In genomic region chr9:122132539-122132938, GRCh38 we compare ENCODE assay signal across 22 cellular contexts. TPM values are rescaled to one million over a fixed set of nuclear protein-coding genes. Genes with fewer than 3 reads are reported as not detected.
A peak's percentile ranks its signal among the peaks of the same experiment; 100 is the strongest.
DNase-seq lines count a peak whose midpoint lies in the region; ATAC-seq, FAIRE-seq and TF ChIP-seq lines count a peak whose summit lies in the region.
"Had no signal": no experiment of that assay in that cellular context is flagged by ENCODE, and none has a peak within 500 bp of the region (broad histone marks: within the 10 kb centered on the region; RNA-seq: fewer than 3 reads in every experiment).

No MANE protein-coding gene starts in this region.

- no peak overlapping the region for H3K27ac ChIP-seq in H1 (ENCODE audit: low read depth, low read length)
- H3K27ac ChIP-seq in trophoblast cell (ENCODE audit: low read depth, low read length), result no peak overlapping the region
- no peak overlapping the region for H3K27ac ChIP-seq in upper lobe of right lung
- no peak overlapping the region for H3K27ac ChIP-seq in neuronal stem cell (replicated peaks; ENCODE audit: low read length)
- H3K27ac ChIP-seq: GM23248 had no signal

- H3K9me3 ChIP-seq in H1 (ENCODE audit: insufficient read depth in 2 of 2, low read depth in 1 of 2, low read length in 1 of 2) (no peaks in the 10 kb centered on the region), trophoblast cell (ENCODE audit: insufficient read depth, low read depth, low read length) (peaks cover 1% of the 10 kb centered on the region), upper lobe of right lung (no peaks in the 10 kb centered on the region), neuronal stem cell (replicated peaks in 1 of 2; ENCODE audit: control insufficient read depth in 2 of 2, insufficient read depth in 1 of 2, low read depth in 1 of 2, low read length in 2 of 2) (no peaks in the 10 kb centered on the region)
- H3K9me3 ChIP-seq: Caco-2, HAP-1 had no signal

- 0 out of 2 replicates have a peak, but pooled peaks cover 2% of the 10 kb centered on the region for H3K23me2 ChIP-seq in H1 (ENCODE audit: low read depth, low read length)

- no peak for FAIRE-seq in H1 (lab: Jason Lieb, UNC)
- FAIRE-seq: G401.6, GM12892, GM19239, H54 had no signal

- H3K79me2 ChIP-seq in H1 (ENCODE audit: control insufficient read depth in 1 of 2, insufficient read depth in 2 of 2, low read length in 2 of 2) (no peaks in the 10 kb centered on the region), trophoblast cell (ENCODE audit: control insufficient read depth, insufficient read depth, low read length, poor library complexity) (no peaks in the 10 kb centered on the region)

- POLR2A ChIA-PET in H1 (lab: Charles Lee; ENCODE audit: partially characterized antibody), result no interaction called here

- H3K4me1 ChIP-seq in H1 (replicated peaks in 1 of 4; ENCODE audit: control insufficient read depth in 3 of 4, insufficient read depth in 4 of 4, low read length in 3 of 4) (peaks cover 14 to 21% (median 17%) of the 10 kb centered on the region in 4 experiments), trophoblast cell (ENCODE audit: control insufficient read depth in 1 of 2, insufficient read depth in 2 of 2, low read length in 2 of 2) (peaks cover 21 to 38% of the 10 kb centered on the region in 2 experiments), upper lobe of right lung (no peaks in the 10 kb centered on the region), neuronal stem cell (ENCODE audit: control insufficient read depth in 2 of 2, insufficient read depth in 1 of 2, low read depth in 1 of 2, low read length in 2 of 2) (peaks cover 18 to 21% of the 10 kb centered on the region in 2 donors)

- H2AK5ac ChIP-seq in H1 (ENCODE audit: low read depth, low read length) (peak overlapping the region; percentile 33; the same call in 1 of the 2 replicates), trophoblast cell (ENCODE audit: low read length) (no peak overlapping the region), neuronal stem cell (ENCODE audit: low read depth, low read length) (no peak overlapping the region)

- TF ChIP-seq CTCF in H1 (IDR thresholded peaks at IDR 0.05; ENCODE audit: control extremely low read depth in 1 of 3, insufficient read depth in 1 of 3, low read depth in 1 of 3, low read length in 3 of 3), result no peak
- TF ChIP-seq CTCF in upper lobe of right lung (IDR thresholded peaks at IDR 0.05), result no peak
- no peak for TF ChIP-seq CTCF in GM13977 (IDR thresholded peaks at IDR 0.05; ENCODE audit: extremely low read depth, insufficient read depth, missing control alignments)

- no peak overlapping the region for H4K8ac ChIP-seq in H1 (ENCODE audit: extremely low read depth, insufficient read depth, low read length)
- no peak overlapping the region for H4K8ac ChIP-seq in trophoblast cell (ENCODE audit: low read depth, low read length)
- no peak overlapping the region for H4K8ac ChIP-seq in neuronal stem cell (ENCODE audit: low read depth, low read length)

- WGBS in H1 (ENCODE audit: extremely low coverage in 1 of 2, insufficient coverage in 1 of 2, insufficient read length in 1 of 2, insufficient replicate concordance in 2 of 2, low coverage in 1 of 2, low lambda C conversion rate in 2 of 2, missing lambda C conversion rate in 1 of 2), 2 experiments, result 92% methylated on average over 4 of the region's 4 CpGs; no CpG with 5 or more reads in 1 of the 2 experiments
- no CpG with 5 or more reads among the region's 4 CpGs for WGBS in trophoblast cell (ENCODE audit: extremely low coverage, insufficient coverage, insufficient read length)
- WGBS in neuronal stem cell (ENCODE audit: extremely low coverage in 2 of 2, insufficient read length in 2 of 2, insufficient replicate concordance in 1 of 2), 2 donors, result no CpG with 5 or more reads among the region's 4 CpGs

- CTCF ChIA-PET in H1 (lab: Charles Lee; ENCODE audit: partially characterized antibody), result interaction anchor here (0.6 to 9.9 kb wide), 11 partner anchors 9 to 320 kb away, joined by 3 to 152 read pairs (median 7); partner anchors contain the start of genes MORN5 and NDUFA8

- no peak for DNase-seq in H1 (ENCODE audit: low read depth in 1 of 2, low spot score in 2 of 2)
- DNase-seq in left lobe of liver (ENCODE audit: low spot score), result peak; percentile 21
- no peak for DNase-seq in trophoblast cell
- DNase-seq in upper lobe of right lung, result peak; percentile 45
- no peak for DNase-seq in GM13977 (ENCODE audit: low spot score)
- no peak for DNase-seq in neuronal stem cell (ENCODE audit: low spot score)
- DNase-seq: C1 segment of cervical spinal cord; Caco-2; CD4-positive, CD25-positive, alpha-beta regulatory T cell; CD8-positive, alpha-beta T cell; DMS153; DND-41; GM23248 had no signal

- intact Hi-C loops in upper lobe of right lung (cut with DNase I), result no loop called here

- H3K4me3 ChIP-seq in H1 (ENCODE audit: extremely low read depth in 1 of 4, insufficient read depth in 2 of 4, low read depth in 3 of 4, low read length in 4 of 4) (no peak overlapping the region), trophoblast cell (ENCODE audit: low read depth, low read length) (no peak overlapping the region), upper lobe of right lung (no peak overlapping the region), neuronal stem cell (ENCODE audit: low read length in 2 of 2) (no peak overlapping the region)
- H3K4me3 ChIP-seq: GM23248, HAP-1 had no signal

- no peak overlapping the region for H4K5ac ChIP-seq in H1 (ENCODE audit: insufficient read length, low read depth, low read length)

- H4K12ac ChIP-seq in trophoblast cell (ENCODE audit: low read depth, low read length), result no peak overlapping the region

- H2BK120ac ChIP-seq in H1 (replicated peaks; ENCODE audit: low read depth, low read length), result no peak overlapping the region
- H2BK120ac ChIP-seq in trophoblast cell (ENCODE audit: insufficient read depth, low read length, poor library complexity), result no peak overlapping the region
- H2BK120ac ChIP-seq in neuronal stem cell (ENCODE audit: low read depth, low read length), result no peak overlapping the region

- H3K23ac ChIP-seq in H1 (ENCODE audit: insufficient read length) (no peak overlapping the region), trophoblast cell (ENCODE audit: low read length) (no peak overlapping the region), neuronal stem cell (ENCODE audit: low read depth, low read length, poor library complexity) (no peak overlapping the region)

- H2BK12ac ChIP-seq in H1 (ENCODE audit: low read depth, low read length) (peak overlapping the region; percentile 64; the same call in 1 of the 2 replicates), trophoblast cell (ENCODE audit: low read length) (no peak overlapping the region), neuronal stem cell (ENCODE audit: low read length) (no peak overlapping the region)

- H3K56ac ChIP-seq in H1 (replicated peaks; ENCODE audit: insufficient read length, low read depth, low read length), result no peak overlapping the region

- peaks cover 0 to 1% of the 10 kb centered on the region in 2 experiments for H4K20me1 ChIP-seq in H1 (replicated peaks in 1 of 2; ENCODE audit: control insufficient read depth in 1 of 2, insufficient read depth in 2 of 2, low read length in 2 of 2)

- H3K4ac ChIP-seq in H1 (replicated peaks; ENCODE audit: insufficient read length, low read depth, low read length) (no peak overlapping the region), trophoblast cell (ENCODE audit: low read depth, low read length) (no peak overlapping the region), neuronal stem cell (ENCODE audit: low read length) (no peak overlapping the region)

- H4K91ac ChIP-seq in H1 (replicated peaks; ENCODE audit: insufficient read length, low read length) (no peak overlapping the region), trophoblast cell (ENCODE audit: low read depth, low read length) (peak overlapping the region; percentile 37), neuronal stem cell (ENCODE audit: low read depth, low read length, poor library complexity) (no peak overlapping the region)

- TF ChIP-seq POLR2A in H1 (IDR thresholded peaks at IDR 0.05; ENCODE audit: control extremely low read depth in 1 of 2, low read depth in 2 of 2, low read length in 2 of 2), result no peak

- no peak overlapping the region for H2AFZ ChIP-seq in H1 (ENCODE audit: low read length)
- H2AFZ ChIP-seq in trophoblast cell (ENCODE audit: insufficient read depth, low read length, poor library complexity), result no peak overlapping the region
- H2AFZ ChIP-seq in neuronal stem cell (ENCODE audit: low read length), result no peak overlapping the region
- H2AFZ ChIP-seq: GM23248 had no signal

- no peak for TF ChIP-seq EP300 in H1 (IDR thresholded peaks at IDR 0.05; ENCODE audit: borderline replicate concordance in 1 of 2, low read depth in 2 of 2, low read length in 2 of 2)

- H3K36me3 ChIP-seq in H1 (ENCODE audit: control insufficient read depth in 2 of 4, insufficient read depth in 4 of 4, low read length in 3 of 4) (no peaks in the 10 kb centered on the region), trophoblast cell (ENCODE audit: control insufficient read depth in 1 of 2, insufficient read depth in 2 of 2, low read length in 2 of 2) (no peaks in the 10 kb centered on the region), upper lobe of right lung (no peaks in the 10 kb centered on the region), neuronal stem cell (replicated peaks in 1 of 2; ENCODE audit: control insufficient read depth in 2 of 2, insufficient read depth in 2 of 2, low read length in 2 of 2) (no peaks in the 10 kb centered on the region)
- H3K36me3 ChIP-seq: HAP-1 had no signal

- H2BK15ac ChIP-seq in H1 (ENCODE audit: low read length), result 0 out of 2 replicates have a peak overlapping the region, but pooled peaks have one; percentile 18
- H2BK15ac ChIP-seq in neuronal stem cell (ENCODE audit: low read length), result no peak overlapping the region

- no peak overlapping the region for H3K9ac ChIP-seq in H1 (replicated peaks in 1 of 4; ENCODE audit: extremely low read depth in 1 of 4, low read depth in 3 of 4, low read length in 3 of 4)
- H3K9ac ChIP-seq in trophoblast cell (ENCODE audit: low read length), result no peak overlapping the region
- no peak overlapping the region for H3K9ac ChIP-seq in neuronal stem cell (ENCODE audit: low read depth, low read length, poor library complexity)
- H3K9ac ChIP-seq: GM23248 had no signal

- peak overlapping the region; percentile 77; the same call in 1 of the 2 replicates for H2BK5ac ChIP-seq in H1 (ENCODE audit: low read depth, low read length)
- H2BK5ac ChIP-seq in trophoblast cell (ENCODE audit: low read depth, low read length, poor library complexity), result no peak overlapping the region
- H2BK5ac ChIP-seq in neuronal stem cell (ENCODE audit: low read length), result no peak overlapping the region

- peak overlapping the region; percentile 90; the same call in 1 of the 2 replicates for H2BK20ac ChIP-seq in H1 (ENCODE audit: low read length)

- ATAC-seq in left lobe of liver (no peak), upper lobe of right lung (no peak), HG02571 (IDR thresholded peaks at IDR 0.05; ENCODE audit: unreplicated experiment) (no peak)
- ATAC-seq: CD8-positive, alpha-beta T cell had no signal

- peak overlapping the region; percentile 48; the same call in 1 of the 2 replicates for H3K18ac ChIP-seq in H1 (ENCODE audit: extremely low read depth, low read length)
- no peak overlapping the region for H3K18ac ChIP-seq in trophoblast cell (ENCODE audit: low read length)
- no peak overlapping the region for H3K18ac ChIP-seq in neuronal stem cell (ENCODE audit: low read length)

- in situ Hi-C loops in GM13977 (cut with MboI; ENCODE audit: low pct_unique_long_range_greater_than_20kb, low sequenced_read_pairs, unreplicated experiment), result no loop called here

- H3K4me2 ChIP-seq in H1 (ENCODE audit: insufficient read depth in 1 of 2, low read depth in 2 of 2, low read length in 2 of 2) (no peak overlapping the region; a peak in 1 of 4 replicates), trophoblast cell (ENCODE audit: low read length) (no peak overlapping the region), neuronal stem cell (ENCODE audit: insufficient read depth, low read length, poor library complexity, severe bottlenecking) (no peak overlapping the region)

- no peaks in the 10 kb centered on the region for H3K79me1 ChIP-seq in H1 (ENCODE audit: low read depth, low read length)
- no peaks in the 10 kb centered on the region for H3K79me1 ChIP-seq in trophoblast cell (ENCODE audit: low read length)
- H3K79me1 ChIP-seq in neuronal stem cell (ENCODE audit: low read depth, low read length), result no peaks in the 10 kb centered on the region

- peaks cover 0 to 6% (median 5%) of the 10 kb centered on the region in 4 experiments; a peak in 4 of 7 replicates for H3K27me3 ChIP-seq in H1 (replicated peaks in 1 of 4; ENCODE audit: control insufficient read depth in 3 of 4, extremely low read depth in 1 of 4, insufficient read depth in 3 of 4, low read length in 3 of 4)
- no peaks in the 10 kb centered on the region for H3K27me3 ChIP-seq in trophoblast cell (ENCODE audit: insufficient read depth, low read length)
- H3K27me3 ChIP-seq in upper lobe of right lung, result no peaks in the 10 kb centered on the region
- peaks cover 0 to 69% (median 62%) of the 10 kb centered on the region in 3 experiments for H3K27me3 ChIP-seq in neuronal stem cell (ENCODE audit: control insufficient read depth in 3 of 3, insufficient read depth in 3 of 3, low read depth in 1 of 3, low read length in 3 of 3)

- H3K14ac ChIP-seq in H1 (ENCODE audit: insufficient read length) (no peak overlapping the region), trophoblast cell (ENCODE audit: low read length) (no peak overlapping the region), neuronal stem cell (ENCODE audit: low read length) (no peak overlapping the region)

- TF ChIP-seq RAD21 in H1 (IDR thresholded peaks at IDR 0.05 in 1 of 2, conservative IDR thresholded peaks at IDR 0.05 in 1 of 2; ENCODE audit: low read depth in 2 of 2, low read length in 2 of 2), result no peak

RNA-seq across cellular contexts. Expression of gene NDUFA8, which starts 27.0 kb away (rescaled TPM):
- total RNA-seq in H1 (2021; fragmentation: NEBNext Ultra II Directional; extraction: Animal tissue kit (Norgen Biotek cat#: 25700)), result 59.8 and 61.0 TPM in 2 replicates
- polyA plus RNA-seq in H1 (2011; rRNA removed), result 56.6 and 73.8 TPM in 2 replicates
- polyA plus RNA-seq in H1 (2011; cell fraction: cytosol; rRNA removed), result 79.1 TPM
- 28.4 TPM for polyA plus RNA-seq in H1 (2011; cell fraction: nucleus; rRNA removed)
- polyA plus RNA-seq in H1 (2012, experiment 1 of 2), result 77.6 to 100 TPM (median 85.9 TPM) in 4 replicates
- polyA plus RNA-seq in H1 (2012, experiment 2 of 2), result 79.9 TPM
- 79.1 TPM for polyA plus RNA-seq in H1 (2013, experiment 1 of 2)
- 79.1 TPM for polyA plus RNA-seq in H1 (2013, experiment 2 of 2)
- polyA minus RNA-seq in H1 (2011; rRNA and poly(A)+ RNA removed), result 31.9 and 35.9 TPM in 2 replicates
- polyA minus RNA-seq in H1 (2011; cell fraction: cytosol; rRNA and poly(A)+ RNA removed), result 19.2 TPM
- polyA minus RNA-seq in H1 (2011; cell fraction: nucleus; rRNA and poly(A)+ RNA removed), result 11.1 TPM
- 27.6 TPM for total RNA-seq in left lobe of liver
- 65.5 and 69.1 TPM in 2 replicates for polyA plus RNA-seq in trophoblast cell (2013)
- 41.5 TPM for total RNA-seq in upper lobe of right lung
- 74.6 TPM for polyA plus RNA-seq in neuronal stem cell (2013, experiment 1 of 2)
- 76.8 TPM for polyA plus RNA-seq in neuronal stem cell (2013, experiment 2 of 2)

RNA-seq across cellular contexts. Expression of gene MORN5, which starts 27.2 kb away (rescaled TPM):
- total RNA-seq in H1 (2021; fragmentation: NEBNext Ultra II Directional; extraction: Animal tissue kit (Norgen Biotek cat#: 25700)), result not detected in 2 replicates
- polyA plus RNA-seq in H1 (2011; rRNA removed), result not detected in 2 replicates
- polyA plus RNA-seq in H1 (2011; cell fraction: cytosol; rRNA removed), result not detected
- polyA plus RNA-seq in H1 (2011; cell fraction: nucleus; rRNA removed), result not detected
- not detected in 4 replicates for polyA plus RNA-seq in H1 (2012, experiment 1 of 2)
- not detected for polyA plus RNA-seq in H1 (2012, experiment 2 of 2)
- not detected for polyA plus RNA-seq in H1 (2013, experiment 1 of 2)
- polyA plus RNA-seq in H1 (2013, experiment 2 of 2), result not detected
- not detected in 2 replicates for polyA minus RNA-seq in H1 (2011; rRNA and poly(A)+ RNA removed)
- polyA minus RNA-seq in H1 (2011; cell fraction: cytosol; rRNA and poly(A)+ RNA removed), result not detected
- not detected for polyA minus RNA-seq in H1 (2011; cell fraction: nucleus; rRNA and poly(A)+ RNA removed)
- not detected for total RNA-seq in left lobe of liver
- not detected in 2 replicates for polyA plus RNA-seq in trophoblast cell (2013)
- not detected for total RNA-seq in upper lobe of right lung
- 0.61 TPM for polyA plus RNA-seq in neuronal stem cell (2013, experiment 1 of 2)
- polyA plus RNA-seq in neuronal stem cell (2013, experiment 2 of 2), result 1.4 TPM
- total RNA-seq: A172; A673; Caco-2; CD4-positive, CD25-positive, alpha-beta regulatory T cell; CD8-positive, alpha-beta T cell; GM23248 had no signal
- polyA plus RNA-seq: BJ; CD4-positive, CD25-positive, alpha-beta regulatory T cell; GM23248 had no signal

RNA-seq across cellular contexts. Expression of gene TTLL11, which starts 39.4 kb away (rescaled TPM):
- total RNA-seq in H1 (2021; fragmentation: NEBNext Ultra II Directional; extraction: Animal tissue kit (Norgen Biotek cat#: 25700)), result 0.80 and 0.86 TPM in 2 replicates
- polyA plus RNA-seq in H1 (2011; rRNA removed), result 0.56 and 0.97 TPM in 2 replicates
- polyA plus RNA-seq in H1 (2011; cell fraction: cytosol; rRNA removed), result 0.94 TPM
- 0.96 TPM for polyA plus RNA-seq in H1 (2011; cell fraction: nucleus; rRNA removed)
- 0.64 to 1.3 TPM (median 0.95 TPM) in 4 replicates for polyA plus RNA-seq in H1 (2012, experiment 1 of 2)
- 0.72 TPM for polyA plus RNA-seq in H1 (2012, experiment 2 of 2)
- polyA plus RNA-seq in H1 (2013, experiment 1 of 2), result 0.79 TPM
- 0.96 TPM for polyA plus RNA-seq in H1 (2013, experiment 2 of 2)
- 0.66 and 0.91 TPM in 2 replicates for polyA minus RNA-seq in H1 (2011; rRNA and poly(A)+ RNA removed)
- 1.2 TPM for polyA minus RNA-seq in H1 (2011; cell fraction: cytosol; rRNA and poly(A)+ RNA removed)
- polyA minus RNA-seq in H1 (2011; cell fraction: nucleus; rRNA and poly(A)+ RNA removed), result 1.3 TPM
- total RNA-seq in left lobe of liver (2.8 TPM), upper lobe of right lung (10.7 TPM)
- polyA plus RNA-seq in trophoblast cell (2013), result 1.0 and 1.1 TPM in 2 replicates
- 2.0 TPM for polyA plus RNA-seq in neuronal stem cell (2013, experiment 1 of 2)
- polyA plus RNA-seq in neuronal stem cell (2013, experiment 2 of 2), result 1.4 TPM

Comparison
In these comparisons a context has a peak if more than half of its experiments do, and no peak if none do; other contexts are left out.
1. DNase-seq: peak in left lobe of liver (single experiment) and upper lobe of right lung (single experiment); none in H1 (0 of 2), trophoblast cell (0 of 2), GM13977 (single experiment) and neuronal stem cell (single experiment).